14 cellular contexts compared by ENCODE assay signal in the genomic region with DNA sequence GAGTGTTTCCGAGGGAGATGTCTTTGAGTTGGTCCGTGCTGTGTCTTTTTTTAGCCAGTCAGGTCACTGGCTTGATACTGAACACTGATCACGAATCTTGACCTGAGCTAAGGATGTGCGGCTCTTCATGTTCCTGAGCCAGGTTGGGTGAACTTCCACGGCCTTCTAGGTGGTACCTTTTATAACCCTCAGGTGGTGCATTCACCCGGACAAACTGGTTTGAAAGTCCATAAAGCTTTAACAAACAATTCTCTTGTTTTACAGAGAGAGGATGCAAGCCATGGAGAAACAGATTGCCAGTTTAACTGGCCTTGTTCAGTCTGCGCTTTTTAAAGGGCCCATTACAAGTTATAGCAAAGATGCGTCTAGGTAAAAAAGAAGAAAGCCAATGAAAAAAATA.
"Had no signal": no experiment of that assay in that cellular context is flagged by ENCODE, and none has a peak within 500 bp of the region (broad histone marks: within the 10 kb centered on the region; RNA-seq: fewer than 3 reads in every experiment).

No MANE protein-coding gene starts in this region.

- H3K27me3 ChIP-seq: ovary, tibial artery had no signal

- H3K27ac ChIP-seq: ovary, tibial artery had no signal

- H3K4me3 ChIP-seq: lung, ovary, tibial artery had no signal

- H3K9me3 ChIP-seq: ovary, tibial artery had no signal

- DNase-seq: activated CD4-positive, alpha-beta T cell treated with anti-CD3 and anti-CD28 coated beads, Interleukin-2, amount 10 ng/mL, durations not matched to agents 7 days and 5 days; activated CD8-positive, alpha-beta memory T cell treated with anti-CD3 and anti-CD28 coated beads for 24 hours; activated gamma-delta T cell treated with Interleukin-2 at 50 U/mL for 16 hours; amniotic stem cell; effector memory CD8-positive, alpha-beta T cell; head of caudate nucleus; left cardiac atrium; naive thymus-derived CD4-positive, alpha-beta T cell; ovary; stimulated activated CD4-positive, alpha-beta T cell treated with anti-CD3 and anti-CD28 coated beads, Interleukin-12 subunit alpha, Interleukin-12 subunit beta, amount 100 ng/mL, for 4 hours; stimulated activated CD4-positive, alpha-beta T cell treated with anti-CD3 and anti-CD28 coated beads, Interleukin-2, amount 100 ng/mL, for 24 hours; tibial artery had no signal

- H3K36me3 ChIP-seq: ovary had no signal

- ATAC-seq: effector memory CD8-positive, alpha-beta T cell; left cardiac atrium; naive thymus-derived CD4-positive, alpha-beta T cell; stimulated activated memory B cell treated with anti-CD40 and anti-IgM and Interleukin-4, amounts not matched to agents 10 μg/mL and 1 μg/mL and 100 μg/mL, for 72 hours had no signal
